Comparison of ENCODE assay signal across 9 cellular contexts in genomic region chr17:76997981-76998531, GRCh38.
A peak's percentile ranks its signal among the peaks of the same experiment; 100 is the strongest.
DNase-seq lines count a peak whose midpoint lies in the region; ATAC-seq and TF ChIP-seq lines count a peak whose summit lies in the region.
"Had no signal": no experiment of that assay in that cellular context is flagged by ENCODE, and none has a peak within 500 bp of the region (broad histone marks: within the 10 kb centered on the region; RNA-seq: fewer than 3 reads in every experiment).

No MANE protein-coding gene starts in this region.

- no peaks in the 10 kb centered on the region for H3K9me2 ChIP-seq in GM23338 (ENCODE audit: insufficient read depth)

- DNase-seq in GM23338 (ENCODE audit: low spot score) (no peak), T-cell (peak; percentile 39 to 90 (median 68)), AML-193 (lab: John Stamatoyannopoulos, UW) (no peak), NCI-H446 treated with DMSO at 0.1 percent for 48 hours (lab: John Stamatoyannopoulos, UW) (no peak), esophagus squamous epithelium (lab: John Stamatoyannopoulos, UW) (no peak), retina (no peak)
- peak; percentile 86 for DNase-seq in central memory CD4-positive, alpha-beta T cell

- no peak for ATAC-seq in GM23338
- ATAC-seq in T-cell (replicated peaks in 1 of 4): peak; percentile 89 to 92 (median 89)

- H3K4me2 ChIP-seq in BLaER1 (peak overlapping the region; percentile 94), GM23338 (no peak overlapping the region)

- POLR2A ChIA-PET in T-cell (lab: Charles Lee): no interaction called here

- H3K4me3 ChIP-seq in BLaER1 (peak overlapping the region; percentile 57), GM23338 (no peak overlapping the region), esophagus squamous epithelium (peak overlapping the region in 1 of 4 donors; percentile 6)

- no peak overlapping the region for H3K4me3 Mint-ChIP-seq in GM23338
- peak overlapping the region; percentile 45 to 76 (median 56) for H3K4me3 Mint-ChIP-seq in T-cell

- H3K9ac ChIP-seq in BLaER1: peak overlapping the region; percentile 82

- no peak for TF ChIP-seq POLR2A in esophagus squamous epithelium (IDR thresholded peaks at IDR 0.05)

- no peaks in the 10 kb centered on the region for H4K20me1 ChIP-seq in BLaER1
- H4K20me1 ChIP-seq in GM23338 (replicated peaks; ENCODE audit: insufficient read depth): no peaks in the 10 kb centered on the region

- CTCF ChIA-PET in T-cell (lab: Charles Lee): no interaction called here

- no peaks in the 10 kb centered on the region for H3K36me3 Mint-ChIP-seq in GM23338 (ENCODE audit: low read depth)
- H3K36me3 Mint-ChIP-seq in T-cell: no peaks in the 10 kb centered on the region

- no peaks in the 10 kb centered on the region for H3F3A ChIP-seq in GM23338 (replicated peaks; ENCODE audit: low read depth)

- H3K9me3 Mint-ChIP-seq in GM23338: no peaks in the 10 kb centered on the region
- H3K9me3 Mint-ChIP-seq in T-cell: no peaks in the 10 kb centered on the region

- peaks cover 39% of the 10 kb centered on the region for H3K4me1 Mint-ChIP-seq in GM23338
- H3K4me1 Mint-ChIP-seq in T-cell: peaks cover 54 to 64% (median 58%) of the 10 kb centered on the region in 3 donors

- 48 to 71% methylated on average over 12 to 16 of the region's 16 CpGs for WGBS in esophagus squamous epithelium, 2 donors

- no peak overlapping the region for H3K27ac Mint-ChIP-seq in GM23338
- H3K27ac Mint-ChIP-seq in T-cell: peak overlapping the region; percentile 92 to 95

- TF ChIP-seq CTCF in GM23338 (conservative IDR thresholded peaks at IDR 0.05; ENCODE audit: low read depth in 2 of 2) (no peak), esophagus squamous epithelium (IDR thresholded peaks at IDR 0.05) (no peak)

- peaks cover 14% of the 10 kb centered on the region for H3K27me3 Mint-ChIP-seq in GM23338 (ENCODE audit: insufficient read depth, low read depth, poor library complexity)
- H3K27me3 Mint-ChIP-seq in T-cell: no peaks in the 10 kb centered on the region

- peak overlapping the region; percentile 83 for H2AFZ ChIP-seq in GM23338

- H3K27me3 ChIP-seq in BLaER1 (no peaks in the 10 kb centered on the region), GM23338 (ENCODE audit: insufficient read depth) (no peaks in the 10 kb centered on the region), esophagus squamous epithelium (peaks cover 0 to 84% (median 0%) of the 10 kb centered on the region in 4 donors)

- peaks cover 96% of the 10 kb centered on the region for H3K4me1 ChIP-seq in BLaER1
- H3K4me1 ChIP-seq in GM23338 (ENCODE audit: insufficient read depth): peaks cover 38% of the 10 kb centered on the region
- H3K4me1 ChIP-seq in esophagus squamous epithelium: peaks cover 0 to 5% (median 0%) of the 10 kb centered on the region in 3 donors

- H3K9me3 ChIP-seq in BLaER1: no peaks in the 10 kb centered on the region
- H3K9me3 ChIP-seq in esophagus squamous epithelium: no peaks in the 10 kb centered on the region

- H3K27ac ChIP-seq in BLaER1: peak overlapping the region; percentile 95
- H3K27ac ChIP-seq in GM23338 (ENCODE audit: low read depth): no peak overlapping the region
- H3K27ac ChIP-seq in esophagus squamous epithelium: peak overlapping the region in 1 of 4 donors; percentile 13
- H3K27ac ChIP-seq: RWPE1 had no signal

- intact Hi-C loops in esophagus squamous epithelium (cut with DNase I): no loop called here

- H3K36me3 ChIP-seq in BLaER1: no peaks in the 10 kb centered on the region
- H3K36me3 ChIP-seq in GM23338 (ENCODE audit: insufficient read depth): no peaks in the 10 kb centered on the region
- H3K36me3 ChIP-seq in esophagus squamous epithelium: no peaks in the 10 kb centered on the region

- no peaks in the 10 kb centered on the region for H3K79me2 ChIP-seq in GM23338 (replicated peaks; ENCODE audit: insufficient read depth)

TF ChIP-seq in GM23338, 12 proteins besides CTCF, POLR2A, EP300 and RAD21:
- TF ChIP-seq ETS1 (IDR thresholded peaks at IDR 0.05) (no peak), POLR2AphosphoS5 (IDR thresholded peaks at IDR 0.05; ENCODE audit: low read depth) (no peak), CREB1 (CRISPR knock-in tag; IDR thresholded peaks at IDR 0.05; ENCODE audit: low read depth) (no peak), ZNF331 (CRISPR knock-in tag; IDR thresholded peaks at IDR 0.05; ENCODE audit: low read depth) (no peak), STAT1 (IDR thresholded peaks at IDR 0.05; ENCODE audit: unreplicated experiment) (no peak), JUNB (IDR thresholded peaks at IDR 0.05; ENCODE audit: unreplicated experiment) (no peak), EZH2 (IDR thresholded peaks at IDR 0.05; ENCODE audit: low read depth, unreplicated experiment) (no peak)
TF ChIP-seq in GM23338: peak in this region for 0.

Comparison
In these comparisons a context has a peak if more than half of its experiments do, and no peak if none do; other contexts are left out.
1. DNase-seq: peak in T-cell (34 of 34) and central memory CD4-positive, alpha-beta T cell (single experiment); none in GM23338 (single experiment), AML-193 (0 of 2), NCI-H446 treated with DMSO at 0.1 percent for 48 hours (single experiment), esophagus squamous epithelium (single experiment) and retina (single experiment).